9 cellular contexts compared by ENCODE assay signal in genomic region chr1:172135076-172135672, GRCh38.
DNase-seq lines count a peak whose midpoint lies in the region; ATAC-seq, FAIRE-seq and TF ChIP-seq lines count a peak whose summit lies in the region.
"Had no signal": no experiment of that assay in that cellular context is flagged by ENCODE, and none has a peak within 500 bp of the region (broad histone marks: within the 10 kb centered on the region; RNA-seq: fewer than 3 reads in every experiment).

No MANE protein-coding gene starts in this region.

- intact Hi-C loops in kidney (cut with DNase I) = no loop called here

- ATAC-seq in CD4-positive, CD25-positive, alpha-beta regulatory T cell (ENCODE audit: low read depth in 2 of 2) = no peak
- ATAC-seq in WTC11 (peak; percentile 78; the same call in 1 of the 2 replicates), HG03442 (IDR thresholded peaks at IDR 0.05; ENCODE audit: unreplicated experiment) (no peak)

- no peaks in the 10 kb centered on the region for H3K36me3 ChIP-seq in CD4-positive, CD25-positive, alpha-beta regulatory T cell (ENCODE audit: control insufficient read depth, insufficient read depth, low read length)
- H3K36me3 ChIP-seq in kidney (ENCODE audit: control insufficient read depth in 1 of 2, insufficient read depth in 2 of 2, low read length in 2 of 2) = no peaks in the 10 kb centered on the region
- H3K36me3 ChIP-seq in effector memory CD4-positive, alpha-beta T cell (ENCODE audit: control insufficient read depth, insufficient read depth, low read length) = no peaks in the 10 kb centered on the region

- H3K27me3 ChIP-seq in CD4-positive, CD25-positive, alpha-beta regulatory T cell (ENCODE audit: control insufficient read depth, insufficient read depth, low read length) = no peaks in the 10 kb centered on the region
- H3K27me3 ChIP-seq in effector memory CD4-positive, alpha-beta T cell (replicated peaks; ENCODE audit: control insufficient read depth, insufficient read depth, low read length, poor library complexity, severe bottlenecking) = no peaks in the 10 kb centered on the region

- H3K9me3 ChIP-seq in CD4-positive, CD25-positive, alpha-beta regulatory T cell (ENCODE audit: control insufficient read depth in 2 of 2, low read length in 2 of 2) = no peaks in the 10 kb centered on the region
- no peaks in the 10 kb centered on the region for H3K9me3 ChIP-seq in kidney (ENCODE audit: control insufficient read depth in 1 of 2, low read length in 2 of 2)
- H3K9me3 ChIP-seq in effector memory CD4-positive, alpha-beta T cell (ENCODE audit: control insufficient read depth, low read length) = no peaks in the 10 kb centered on the region

- H3K4me1 ChIP-seq in CD4-positive, CD25-positive, alpha-beta regulatory T cell (ENCODE audit: control insufficient read depth, insufficient read depth, low read length, poor library complexity, severe bottlenecking) = no peaks in the 10 kb centered on the region
- no peaks in the 10 kb centered on the region for H3K4me1 ChIP-seq in kidney (ENCODE audit: control insufficient read depth in 1 of 2, insufficient read depth in 1 of 2, low read depth in 1 of 2, low read length in 2 of 2)
- no peaks in the 10 kb centered on the region for H3K4me1 ChIP-seq in effector memory CD4-positive, alpha-beta T cell (ENCODE audit: control insufficient read depth, insufficient read depth, low read length, poor library complexity, severe bottlenecking)

- DNase-seq in CD4-positive, CD25-positive, alpha-beta regulatory T cell = peak in 2 of 3 donors; percentile 23 to 53
- no peak for DNase-seq in H54 (ENCODE audit: insufficient read length, low spot score)
- DNase-seq in WTC11 (ENCODE audit: low spot score) = peak; percentile 18
- DNase-seq in kidney = no peak
- no peak for DNase-seq in NCI-H1092 (lab: John Stamatoyannopoulos, UW)
- DNase-seq in foreskin melanocyte = no peak
- DNase-seq in effector memory CD4-positive, alpha-beta T cell = no peak

- no peak overlapping the region for H3K4me3 ChIP-seq in CD4-positive, CD25-positive, alpha-beta regulatory T cell (ENCODE audit: low read depth, low read length)
- no peak overlapping the region for H3K4me3 ChIP-seq in kidney (ENCODE audit: low read length in 2 of 2)
- H3K4me3 ChIP-seq in effector memory CD4-positive, alpha-beta T cell (ENCODE audit: insufficient read depth, low read depth, low read length, poor library complexity, severe bottlenecking) = no peak overlapping the region

- no peak overlapping the region for H3K9ac ChIP-seq in kidney (ENCODE audit: low read length in 2 of 2)

- no peaks in the 10 kb centered on the region for H3K36me3 Mint-ChIP-seq in CD4-positive, CD25-positive, alpha-beta regulatory T cell
- no peaks in the 10 kb centered on the region for H3K36me3 Mint-ChIP-seq in WTC11

- peak overlapping the region in 2 of 3 donors; percentile 18 to 52 for H3K27ac Mint-ChIP-seq in CD4-positive, CD25-positive, alpha-beta regulatory T cell
- no peak overlapping the region for H3K27ac Mint-ChIP-seq in WTC11
- H3K27ac Mint-ChIP-seq: IgD-negative memory B cell had no signal

- POLR2A ChIA-PET in WTC11 (lab: Charles Lee) = no interaction called here

- peak; percentile 70 for TF ChIP-seq CTCF in WTC11 (IDR thresholded peaks at IDR 0.05)
- TF ChIP-seq CTCF in kidney (IDR thresholded peaks at IDR 0.05; ENCODE audit: borderline replicate concordance, extremely low read depth, insufficient read depth) = peak; percentile 29

- H3K27ac ChIP-seq in CD4-positive, CD25-positive, alpha-beta regulatory T cell (ENCODE audit: insufficient read depth, low read length, poor library complexity, severe bottlenecking) = no peak overlapping the region
- no peak overlapping the region for H3K27ac ChIP-seq in kidney (ENCODE audit: low read depth in 2 of 2, low read length in 2 of 2)
- no peak overlapping the region for H3K27ac ChIP-seq in effector memory CD4-positive, alpha-beta T cell (ENCODE audit: insufficient read depth, low read length, poor library complexity, severe bottlenecking)

- peaks cover 8 to 18% (median 12%) of the 10 kb centered on the region in 4 donors for H3K4me1 Mint-ChIP-seq in CD4-positive, CD25-positive, alpha-beta regulatory T cell
- peaks cover 3% of the 10 kb centered on the region for H3K4me1 Mint-ChIP-seq in WTC11

- peaks cover 0 to 3% (median 0%) of the 10 kb centered on the region in 7 donors for H3K9me3 Mint-ChIP-seq in CD4-positive, CD25-positive, alpha-beta regulatory T cell
- no peaks in the 10 kb centered on the region for H3K9me3 Mint-ChIP-seq in WTC11
- H3K9me3 Mint-ChIP-seq: IgD-negative memory B cell had no signal

- no peak for TF ChIP-seq POLR2A in H54 (IDR thresholded peaks at IDR 0.05; ENCODE audit: low read depth, low read length)

- no peak overlapping the region for H3K4me3 Mint-ChIP-seq in CD4-positive, CD25-positive, alpha-beta regulatory T cell
- no peak overlapping the region for H3K4me3 Mint-ChIP-seq in WTC11

- no peaks in the 10 kb centered on the region for H3K27me3 Mint-ChIP-seq in CD4-positive, CD25-positive, alpha-beta regulatory T cell
- H3K27me3 Mint-ChIP-seq in WTC11 (ENCODE audit: low read depth) = no peaks in the 10 kb centered on the region
- H3K27me3 Mint-ChIP-seq: IgD-negative memory B cell had no signal

- CTCF ChIA-PET in WTC11 (lab: Charles Lee) = interaction anchor here (1.0 kb wide), 1 partner anchor 264 kb away, joined by 4 read pairs; no protein-coding TSS in a partner anchor

- peak; percentile 73 for FAIRE-seq in H54 (lab: Jason Lieb, UNC)
- FAIRE-seq in kidney (lab: Jason Lieb, UNC) = peak; percentile 88

TF ChIP-seq in WTC11, 78 proteins besides CTCF, POLR2A, EP300 and RAD21 (continues in another document):
- TF ChIP-seq JUN (CRISPR knock-in tag; IDR thresholded peaks at IDR 0.05) (no peak), ZNF416 (CRISPR knock-in tag; IDR thresholded peaks at IDR 0.05) (no peak), CBFB (CRISPR knock-in tag; IDR thresholded peaks at IDR 0.05; ENCODE audit: low read depth) (no peak), CREM (CRISPR knock-in tag; IDR thresholded peaks at IDR 0.05) (no peak), CDX4 (CRISPR knock-in tag; IDR thresholded peaks at IDR 0.05; ENCODE audit: borderline replicate concordance) (no peak), ZNF219 (CRISPR knock-in tag; IDR thresholded peaks at IDR 0.05; ENCODE audit: borderline replicate concordance) (no peak), MXD4 (CRISPR knock-in tag; IDR thresholded peaks at IDR 0.05; ENCODE audit: borderline replicate concordance) (no peak), NFYB (CRISPR knock-in tag; conservative IDR thresholded peaks at IDR 0.05; ENCODE audit: low read depth) (no peak), FOXP4 (CRISPR knock-in tag; IDR thresholded peaks at IDR 0.05) (no peak), IRF2 (CRISPR knock-in tag; IDR thresholded peaks at IDR 0.05; ENCODE audit: borderline replicate concordance, low read depth) (no peak), ERG (CRISPR knock-in tag; IDR thresholded peaks at IDR 0.05) (no peak), FOXJ3 (CRISPR knock-in tag; IDR thresholded peaks at IDR 0.05; ENCODE audit: borderline replicate concordance) (no peak)

Comparison
In these comparisons a context has a peak if more than half of its experiments do, and no peak if none do; other contexts are left out.
1. DNase-seq: peak in CD4-positive, CD25-positive, alpha-beta regulatory T cell (2 of 3) and WTC11 (single experiment); none in H54 (single experiment), kidney (single experiment), NCI-H1092 (single experiment), foreskin melanocyte (single experiment) and effector memory CD4-positive, alpha-beta T cell (0 of 3).